14 cellular contexts compared by ENCODE assay signal in the genomic region with DNA sequence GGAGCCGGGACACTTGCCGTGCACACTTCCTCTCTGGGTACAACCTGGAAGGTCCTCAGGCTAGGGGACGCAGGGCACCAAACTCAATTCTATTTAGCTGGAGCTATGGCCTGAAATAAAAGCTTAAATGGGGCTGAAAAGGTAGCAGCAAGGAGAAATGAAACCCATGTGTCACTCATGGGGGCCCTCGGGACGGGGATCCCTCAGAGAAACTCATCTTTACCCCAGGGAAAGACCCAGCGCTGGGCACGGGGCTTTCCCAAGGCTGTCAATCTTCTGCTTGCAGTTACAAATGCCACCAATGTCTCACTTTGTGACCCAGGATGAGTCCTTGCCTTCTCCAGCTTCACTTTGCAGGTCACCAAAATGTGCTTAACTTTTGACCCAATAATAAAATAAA. TPM values are rescaled to one million over a fixed set of nuclear protein-coding genes. Genes with fewer than 3 reads are reported as not detected.
A peak's percentile ranks its signal among the peaks of the same experiment; 100 is the strongest.
DNase-seq lines count a peak whose midpoint lies in the region; ATAC-seq lines count a peak whose summit lies in the region.
"Had no signal": no experiment of that assay in that cellular context is flagged by ENCODE, and none has a peak within 500 bp of the region (broad histone marks: within the 10 kb centered on the region; RNA-seq: fewer than 3 reads in every experiment).

No MANE protein-coding gene starts in this region.

- DNase-seq in stimulated activated CD4-positive, alpha-beta T cell treated with anti-CD3 and anti-CD28 coated beads, Interleukin-15, amount 100 ng/mL, for 24 hours: peak; percentile 53
- no peak for DNase-seq in stimulated activated CD4-positive, alpha-beta T cell treated with anti-CD3 and anti-CD28 coated beads, Interleukin-4, amount 100 ng/mL, for 4 hours
- peak; percentile 68 to 71 for DNase-seq in activated T-cell treated with anti-CD3 and anti-CD28 coated beads, Interleukin-2, amount 50 U/mL, for 72 hours
- DNase-seq in stimulated activated naive CD8-positive, alpha-beta T cell treated with anti-CD3 and anti-CD28 coated beads, Interleukin-15, Interleukin-2, amounts not matched to agents 100 U/mL and 50 U/mL, for 24 hours: peak; percentile 76
- no peak for DNase-seq in kidney glomerular epithelial cell (lab: John Stamatoyannopoulos, UW)
- DNase-seq: dorsolateral prefrontal cortex, foreskin melanocyte, islet precursor cell, NCI-H1417 treated with DMSO at 0.1 percent for 48 hours, NCI-H69, Right ventricle myocardium superior had no signal

- peaks cover 35% of the 10 kb centered on the region for H3K4me1 Mint-ChIP-seq in activated T-cell treated with anti-CD3 and anti-CD28 coated beads, Interleukin-2, amount 50 U/mL, for 72 hours (ENCODE audit: low read depth)

- peak overlapping the region in 1 of 2 donors; percentile 13 for H3K4me3 Mint-ChIP-seq in activated T-cell treated with anti-CD3 and anti-CD28 coated beads, Interleukin-2, amount 50 U/mL, for 72 hours

- peaks cover 11% of the 10 kb centered on the region for H3K27me3 Mint-ChIP-seq in activated T-cell treated with anti-CD3 and anti-CD28 coated beads, Interleukin-2, amount 50 U/mL, for 72 hours (ENCODE audit: low read depth)

- peak; percentile 52 for ATAC-seq in GM21723 (IDR thresholded peaks at IDR 0.05; ENCODE audit: unreplicated experiment)
- ATAC-seq in activated T-cell treated with anti-CD3 and anti-CD28 coated beads, Interleukin-2, amount 50 U/mL, for 72 hours (replicated peaks in 1 of 2): peak; percentile 80 to 83
- peak; percentile 89 for ATAC-seq in stimulated activated naive CD8-positive, alpha-beta T cell treated with anti-CD3 and anti-CD28 coated beads, Interleukin-15, Interleukin-2, amounts not matched to agents 100 U/mL and 50 U/mL, for 24 hours
- ATAC-seq in HG03354 (IDR thresholded peaks at IDR 0.05; ENCODE audit: poor library complexity, severe bottlenecking, unreplicated experiment): no peak
- no peak for ATAC-seq in HG03159 (IDR thresholded peaks at IDR 0.05; ENCODE audit: unreplicated experiment)

- no peak overlapping the region for H3K27ac Mint-ChIP-seq in activated T-cell treated with anti-CD3 and anti-CD28 coated beads, Interleukin-2, amount 50 U/mL, for 72 hours

- H3K9me3 Mint-ChIP-seq in activated T-cell treated with anti-CD3 and anti-CD28 coated beads, Interleukin-2, amount 50 U/mL, for 72 hours: no peaks in the 10 kb centered on the region

- no peaks in the 10 kb centered on the region for H3K36me3 Mint-ChIP-seq in activated T-cell treated with anti-CD3 and anti-CD28 coated beads, Interleukin-2, amount 50 U/mL, for 72 hours (ENCODE audit: insufficient read depth in 2 of 2)

RNA-seq across cellular contexts. Expression of a gene that starts 16.5 kb away (rescaled TPM):
- total RNA-seq in activated T-cell treated with anti-CD3 and anti-CD28 coated beads, Interleukin-2, amount 50 U/mL, for 72 hours: 1 to 10 TPM; 1.3 TPM

Comparison
In these comparisons a context has a peak if more than half of its experiments do, and no peak if none do; other contexts are left out.
1. DNase-seq: peak in stimulated activated CD4-positive, alpha-beta T cell treated with anti-CD3 and anti-CD28 coated beads, Interleukin-15, amount 100 ng/mL, for 24 hours (single experiment), activated T-cell treated with anti-CD3 and anti-CD28 coated beads, Interleukin-2, amount 50 U/mL, for 72 hours (2 of 2) and stimulated activated naive CD8-positive, alpha-beta T cell treated with anti-CD3 and anti-CD28 coated beads, Interleukin-15, Interleukin-2, amounts not matched to agents 100 U/mL and 50 U/mL, for 24 hours (single experiment); none in stimulated activated CD4-positive, alpha-beta T cell treated with anti-CD3 and anti-CD28 coated beads, Interleukin-4, amount 100 ng/mL, for 4 hours (0 of 2) and kidney glomerular epithelial cell (single experiment).
2. ATAC-seq: peak in GM21723 (single experiment), activated T-cell treated with anti-CD3 and anti-CD28 coated beads, Interleukin-2, amount 50 U/mL, for 72 hours (2 of 2) and stimulated activated naive CD8-positive, alpha-beta T cell treated with anti-CD3 and anti-CD28 coated beads, Interleukin-15, Interleukin-2, amounts not matched to agents 100 U/mL and 50 U/mL, for 24 hours (single experiment); none in HG03354 (single experiment) and HG03159 (single experiment).